1 cellular context compared by ENCODE assay signal in the genomic region with DNA sequence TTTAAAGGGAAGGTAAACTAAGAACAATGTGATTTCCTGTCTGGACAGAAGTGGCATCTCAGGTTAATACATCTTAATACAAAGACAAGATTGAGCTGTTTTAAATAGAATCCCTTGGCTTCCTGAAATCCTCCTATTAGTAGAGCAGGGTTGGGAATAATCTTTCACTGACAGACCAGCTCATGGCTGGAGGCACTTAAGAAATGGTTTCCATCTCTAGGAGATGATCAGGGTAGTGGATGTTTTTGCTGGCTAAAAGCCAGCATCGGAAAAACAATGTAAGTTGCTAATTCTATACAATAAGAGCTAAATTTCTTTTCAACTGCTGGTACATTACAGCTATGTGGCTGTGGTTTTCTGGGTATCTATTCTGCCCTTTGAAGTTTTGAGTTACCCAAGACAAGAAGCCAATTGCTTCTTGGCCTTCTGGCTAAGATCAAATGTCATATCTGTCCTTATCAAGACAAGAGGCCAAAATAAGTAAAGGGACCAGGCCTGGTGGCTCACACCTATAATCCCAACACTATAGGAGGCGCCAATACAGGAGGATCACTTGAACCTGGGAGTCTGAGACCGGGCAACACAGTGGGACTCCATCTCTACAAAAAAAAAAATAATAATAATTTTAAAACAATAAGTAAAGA.
A peak's percentile ranks its signal among the peaks of the same experiment; 100 is the strongest.
TF ChIP-seq lines count a peak whose summit lies in the region.

No MANE protein-coding gene starts in this region.

TF ChIP-seq in K562, 482 proteins besides CTCF, POLR2A, EP300 and RAD21:
- TF ChIP-seq, protein P1, sequence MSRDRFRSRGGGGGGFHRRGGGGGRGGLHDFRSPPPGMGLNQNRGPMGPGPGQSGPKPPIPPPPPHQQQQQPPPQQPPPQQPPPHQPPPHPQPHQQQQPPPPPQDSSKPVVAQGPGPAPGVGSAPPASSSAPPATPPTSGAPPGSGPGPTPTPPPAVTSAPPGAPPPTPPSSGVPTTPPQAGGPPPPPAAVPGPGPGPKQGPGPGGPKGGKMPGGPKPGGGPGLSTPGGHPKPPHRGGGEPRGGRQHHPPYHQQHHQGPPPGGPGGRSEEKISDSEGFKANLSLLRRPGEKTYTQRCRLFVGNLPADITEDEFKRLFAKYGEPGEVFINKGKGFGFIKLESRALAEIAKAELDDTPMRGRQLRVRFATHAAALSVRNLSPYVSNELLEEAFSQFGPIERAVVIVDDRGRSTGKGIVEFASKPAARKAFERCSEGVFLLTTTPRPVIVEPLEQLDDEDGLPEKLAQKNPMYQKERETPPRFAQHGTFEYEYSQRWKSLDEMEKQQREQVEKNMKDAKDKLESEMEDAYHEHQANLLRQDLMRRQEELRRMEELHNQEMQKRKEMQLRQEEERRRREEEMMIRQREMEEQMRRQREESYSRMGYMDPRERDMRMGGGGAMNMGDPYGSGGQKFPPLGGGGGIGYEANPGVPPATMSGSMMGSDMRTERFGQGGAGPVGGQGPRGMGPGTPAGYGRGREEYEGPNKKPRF (IDR thresholded peaks at IDR 0.05; ENCODE audit: low read depth, low read length), result no peak
- TF ChIP-seq SMAD2 (IDR thresholded peaks at IDR 0.05; ENCODE audit: low read depth, low read length), result no peak
- TF ChIP-seq NFIC (IDR thresholded peaks at IDR 0.05), result peak; percentile 15; the same call in 1 of the 2 replicates
- TF ChIP-seq ZNF124 (CRISPR knock-in tag; IDR thresholded peaks at IDR 0.05), result no peak
- no peak for TF ChIP-seq BRCA1 (IDR thresholded peaks at IDR 0.05)
- TF ChIP-seq BRCA1 (CRISPR knock-in tag; IDR thresholded peaks at IDR 0.05), result no peak
